ENCODE assay signal across 1 cellular context in the genomic region with DNA sequence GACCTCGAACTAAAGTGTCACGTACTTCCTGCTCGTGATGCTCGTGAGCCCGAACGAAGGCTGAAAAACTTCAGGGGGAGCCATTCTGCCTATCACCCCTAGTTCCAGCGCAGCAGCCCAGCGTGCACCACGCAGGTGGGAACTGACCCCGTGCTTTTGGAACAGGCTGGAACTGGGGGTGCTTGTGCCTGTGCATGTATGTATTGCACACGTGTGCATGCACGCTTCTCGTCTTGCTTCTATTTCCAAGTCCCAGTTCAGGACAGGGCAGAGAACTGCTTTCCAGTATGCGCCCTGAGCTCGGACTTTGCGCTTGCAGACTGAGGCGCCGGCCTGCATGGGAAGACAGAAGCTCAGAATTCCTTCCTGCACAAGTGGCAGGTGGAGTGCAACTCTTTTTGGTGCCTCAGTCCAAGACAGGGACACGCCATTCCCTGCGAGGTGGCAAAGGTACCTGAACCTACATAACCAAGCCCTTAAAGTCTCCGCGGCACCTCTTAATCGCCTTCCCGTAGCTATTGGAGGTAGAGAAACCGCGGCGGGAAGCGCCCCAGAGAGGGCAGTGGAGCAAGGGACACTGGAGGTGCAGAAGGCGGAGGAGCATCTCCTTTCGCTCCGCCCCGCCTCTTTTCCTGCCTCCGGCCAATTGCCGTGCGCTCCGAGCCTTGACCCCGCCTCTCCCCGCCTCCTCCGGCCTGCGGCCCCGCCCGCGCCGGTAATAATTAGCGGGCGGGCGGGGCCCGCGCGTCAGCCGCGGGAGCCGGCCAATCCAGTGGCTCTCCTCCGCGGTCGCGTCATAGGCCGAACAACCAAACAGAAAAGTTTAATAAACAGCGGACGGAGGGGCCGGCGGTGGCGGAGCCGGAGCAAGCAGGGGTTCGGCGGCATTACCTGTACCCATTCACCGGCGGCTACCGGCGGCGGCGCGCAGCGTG.
TF ChIP-seq lines count a peak whose summit lies in the region.

A gene (plus strand): TSS at position 826 of the 935 bp plus-strand sequence. CDS start 60,669 bp downstream, outside the sequence.

TF ChIP-seq in WTC11, 78 proteins besides CTCF, POLR2A, EP300 and RAD21 (continued from another document):
- TF ChIP-seq, protein P1, sequence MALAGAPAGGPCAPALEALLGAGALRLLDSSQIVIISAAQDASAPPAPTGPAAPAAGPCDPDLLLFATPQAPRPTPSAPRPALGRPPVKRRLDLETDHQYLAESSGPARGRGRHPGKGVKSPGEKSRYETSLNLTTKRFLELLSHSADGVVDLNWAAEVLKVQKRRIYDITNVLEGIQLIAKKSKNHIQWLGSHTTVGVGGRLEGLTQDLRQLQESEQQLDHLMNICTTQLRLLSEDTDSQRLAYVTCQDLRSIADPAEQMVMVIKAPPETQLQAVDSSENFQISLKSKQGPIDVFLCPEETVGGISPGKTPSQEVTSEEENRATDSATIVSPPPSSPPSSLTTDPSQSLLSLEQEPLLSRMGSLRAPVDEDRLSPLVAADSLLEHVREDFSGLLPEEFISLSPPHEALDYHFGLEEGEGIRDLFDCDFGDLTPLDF (CRISPR knock-in tag; IDR thresholded peaks at IDR 0.05): 0 out of 2 replicates have a peak, but pooled peaks have one; percentile 28
- TF ChIP-seq RELA (CRISPR knock-in tag; IDR thresholded peaks at IDR 0.05; ENCODE audit: borderline replicate concordance): no peak
- TF ChIP-seq ZNF219 (CRISPR knock-in tag; IDR thresholded peaks at IDR 0.05; ENCODE audit: borderline replicate concordance): no peak
- no peak for TF ChIP-seq ZNF423 (CRISPR knock-in tag; IDR thresholded peaks at IDR 0.05)
- no peak for TF ChIP-seq ZNF317 (CRISPR knock-in tag; IDR thresholded peaks at IDR 0.05; ENCODE audit: borderline replicate concordance, low read depth)
- no peak for TF ChIP-seq ZNF138 (CRISPR knock-in tag; conservative IDR thresholded peaks at IDR 0.05)
- TF ChIP-seq, protein P2, sequence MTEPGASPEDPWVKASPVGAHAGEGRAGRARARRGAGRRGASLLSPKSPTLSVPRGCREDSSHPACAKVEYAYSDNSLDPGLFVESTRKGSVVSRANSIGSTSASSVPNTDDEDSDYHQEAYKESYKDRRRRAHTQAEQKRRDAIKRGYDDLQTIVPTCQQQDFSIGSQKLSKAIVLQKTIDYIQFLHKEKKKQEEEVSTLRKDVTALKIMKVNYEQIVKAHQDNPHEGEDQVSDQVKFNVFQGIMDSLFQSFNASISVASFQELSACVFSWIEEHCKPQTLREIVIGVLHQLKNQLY (CRISPR knock-in tag; IDR thresholded peaks at IDR 0.05): no peak
- no peak for TF ChIP-seq CREB1 (CRISPR knock-in tag; IDR thresholded peaks at IDR 0.05)
- 0 out of 2 replicates have a peak, but pooled peaks have one; percentile 27 for TF ChIP-seq ZNF416 (CRISPR knock-in tag; IDR thresholded peaks at IDR 0.05)
- TF ChIP-seq, protein P3, sequence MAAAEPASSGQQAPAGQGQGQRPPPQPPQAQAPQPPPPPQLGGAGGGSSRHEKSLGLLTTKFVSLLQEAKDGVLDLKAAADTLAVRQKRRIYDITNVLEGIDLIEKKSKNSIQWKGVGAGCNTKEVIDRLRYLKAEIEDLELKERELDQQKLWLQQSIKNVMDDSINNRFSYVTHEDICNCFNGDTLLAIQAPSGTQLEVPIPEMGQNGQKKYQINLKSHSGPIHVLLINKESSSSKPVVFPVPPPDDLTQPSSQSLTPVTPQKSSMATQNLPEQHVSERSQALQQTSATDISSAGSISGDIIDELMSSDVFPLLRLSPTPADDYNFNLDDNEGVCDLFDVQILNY (CRISPR knock-in tag; IDR thresholded peaks at IDR 0.05): 0 out of 2 replicates have a peak, but pooled peaks have one; percentile 20
- TF ChIP-seq, protein P4, sequence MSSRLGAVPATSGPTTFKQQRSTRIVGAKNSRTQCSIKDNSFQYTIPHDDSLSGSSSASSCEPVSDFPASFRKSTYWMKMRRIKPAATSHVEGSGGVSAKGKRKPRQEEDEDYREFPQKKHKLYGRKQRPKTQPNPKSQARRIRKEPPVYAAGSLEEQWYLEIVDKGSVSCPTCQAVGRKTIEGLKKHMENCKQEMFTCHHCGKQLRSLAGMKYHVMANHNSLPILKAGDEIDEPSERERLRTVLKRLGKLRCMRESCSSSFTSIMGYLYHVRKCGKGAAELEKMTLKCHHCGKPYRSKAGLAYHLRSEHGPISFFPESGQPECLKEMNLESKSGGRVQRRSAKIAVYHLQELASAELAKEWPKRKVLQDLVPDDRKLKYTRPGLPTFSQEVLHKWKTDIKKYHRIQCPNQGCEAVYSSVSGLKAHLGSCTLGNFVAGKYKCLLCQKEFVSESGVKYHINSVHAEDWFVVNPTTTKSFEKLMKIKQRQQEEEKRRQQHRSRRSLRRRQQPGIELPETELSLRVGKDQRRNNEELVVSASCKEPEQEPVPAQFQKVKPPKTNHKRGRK (CRISPR knock-in tag; IDR thresholded peaks at IDR 0.05; ENCODE audit: borderline replicate concordance): no peak
- TF ChIP-seq, protein P5, sequence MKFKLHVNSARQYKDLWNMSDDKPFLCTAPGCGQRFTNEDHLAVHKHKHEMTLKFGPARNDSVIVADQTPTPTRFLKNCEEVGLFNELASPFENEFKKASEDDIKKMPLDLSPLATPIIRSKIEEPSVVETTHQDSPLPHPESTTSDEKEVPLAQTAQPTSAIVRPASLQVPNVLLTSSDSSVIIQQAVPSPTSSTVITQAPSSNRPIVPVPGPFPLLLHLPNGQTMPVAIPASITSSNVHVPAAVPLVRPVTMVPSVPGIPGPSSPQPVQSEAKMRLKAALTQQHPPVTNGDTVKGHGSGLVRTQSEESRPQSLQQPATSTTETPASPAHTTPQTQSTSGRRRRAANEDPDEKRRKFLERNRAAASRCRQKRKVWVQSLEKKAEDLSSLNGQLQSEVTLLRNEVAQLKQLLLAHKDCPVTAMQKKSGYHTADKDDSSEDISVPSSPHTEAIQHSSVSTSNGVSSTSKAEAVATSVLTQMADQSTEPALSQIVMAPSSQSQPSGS (CRISPR knock-in tag; IDR thresholded peaks at IDR 0.05; ENCODE audit: borderline replicate concordance, low read depth): no peak
- TF ChIP-seq MYBL2 (CRISPR knock-in tag; IDR thresholded peaks at IDR 0.05): no peak
- TF ChIP-seq FOXK1 (CRISPR knock-in tag; IDR thresholded peaks at IDR 0.05): no peak
- TF ChIP-seq, protein P6, sequence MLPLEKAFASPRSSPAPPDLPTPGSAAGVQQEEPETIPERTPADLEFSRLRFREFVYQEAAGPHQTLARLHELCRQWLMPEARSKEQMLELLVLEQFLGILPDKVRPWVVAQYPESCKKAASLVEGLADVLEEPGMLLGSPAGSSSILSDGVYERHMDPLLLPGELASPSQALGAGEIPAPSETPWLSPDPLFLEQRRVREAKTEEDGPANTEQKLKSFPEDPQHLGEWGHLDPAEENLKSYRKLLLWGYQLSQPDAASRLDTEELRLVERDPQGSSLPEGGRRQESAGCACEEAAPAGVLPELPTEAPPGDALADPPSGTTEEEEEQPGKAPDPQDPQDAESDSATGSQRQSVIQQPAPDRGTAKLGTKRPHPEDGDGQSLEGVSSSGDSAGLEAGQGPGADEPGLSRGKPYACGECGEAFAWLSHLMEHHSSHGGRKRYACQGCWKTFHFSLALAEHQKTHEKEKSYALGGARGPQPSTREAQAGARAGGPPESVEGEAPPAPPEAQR (CRISPR knock-in tag; IDR thresholded peaks at IDR 0.05): no peak
- TF ChIP-seq TEAD1 (CRISPR knock-in tag; IDR thresholded peaks at IDR 0.05): no peak
- no peak for TF ChIP-seq ZBTB21 (CRISPR knock-in tag; IDR thresholded peaks at IDR 0.05; ENCODE audit: borderline replicate concordance)
- TF ChIP-seq ETV6 (CRISPR knock-in tag; IDR thresholded peaks at IDR 0.05): peak; percentile 78; the same call in 1 of the 2 replicates
- TF ChIP-seq JUN (CRISPR knock-in tag; IDR thresholded peaks at IDR 0.05): no peak
- TF ChIP-seq, protein P7, sequence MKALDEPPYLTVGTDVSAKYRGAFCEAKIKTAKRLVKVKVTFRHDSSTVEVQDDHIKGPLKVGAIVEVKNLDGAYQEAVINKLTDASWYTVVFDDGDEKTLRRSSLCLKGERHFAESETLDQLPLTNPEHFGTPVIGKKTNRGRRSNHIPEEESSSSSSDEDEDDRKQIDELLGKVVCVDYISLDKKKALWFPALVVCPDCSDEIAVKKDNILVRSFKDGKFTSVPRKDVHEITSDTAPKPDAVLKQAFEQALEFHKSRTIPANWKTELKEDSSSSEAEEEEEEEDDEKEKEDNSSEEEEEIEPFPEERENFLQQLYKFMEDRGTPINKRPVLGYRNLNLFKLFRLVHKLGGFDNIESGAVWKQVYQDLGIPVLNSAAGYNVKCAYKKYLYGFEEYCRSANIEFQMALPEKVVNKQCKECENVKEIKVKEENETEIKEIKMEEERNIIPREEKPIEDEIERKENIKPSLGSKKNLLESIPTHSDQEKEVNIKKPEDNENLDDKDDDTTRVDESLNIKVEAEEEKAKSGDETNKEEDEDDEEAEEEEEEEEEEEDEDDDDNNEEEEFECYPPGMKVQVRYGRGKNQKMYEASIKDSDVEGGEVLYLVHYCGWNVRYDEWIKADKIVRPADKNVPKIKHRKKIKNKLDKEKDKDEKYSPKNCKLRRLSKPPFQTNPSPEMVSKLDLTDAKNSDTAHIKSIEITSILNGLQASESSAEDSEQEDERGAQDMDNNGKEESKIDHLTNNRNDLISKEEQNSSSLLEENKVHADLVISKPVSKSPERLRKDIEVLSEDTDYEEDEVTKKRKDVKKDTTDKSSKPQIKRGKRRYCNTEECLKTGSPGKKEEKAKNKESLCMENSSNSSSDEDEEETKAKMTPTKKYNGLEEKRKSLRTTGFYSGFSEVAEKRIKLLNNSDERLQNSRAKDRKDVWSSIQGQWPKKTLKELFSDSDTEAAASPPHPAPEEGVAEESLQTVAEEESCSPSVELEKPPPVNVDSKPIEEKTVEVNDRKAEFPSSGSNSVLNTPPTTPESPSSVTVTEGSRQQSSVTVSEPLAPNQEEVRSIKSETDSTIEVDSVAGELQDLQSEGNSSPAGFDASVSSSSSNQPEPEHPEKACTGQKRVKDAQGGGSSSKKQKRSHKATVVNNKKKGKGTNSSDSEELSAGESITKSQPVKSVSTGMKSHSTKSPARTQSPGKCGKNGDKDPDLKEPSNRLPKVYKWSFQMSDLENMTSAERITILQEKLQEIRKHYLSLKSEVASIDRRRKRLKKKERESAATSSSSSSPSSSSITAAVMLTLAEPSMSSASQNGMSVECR (CRISPR knock-in tag; IDR thresholded peaks at IDR 0.05; ENCODE audit: borderline replicate concordance): no peak
